30 cellular contexts compared by ENCODE assay signal in the genomic region with DNA sequence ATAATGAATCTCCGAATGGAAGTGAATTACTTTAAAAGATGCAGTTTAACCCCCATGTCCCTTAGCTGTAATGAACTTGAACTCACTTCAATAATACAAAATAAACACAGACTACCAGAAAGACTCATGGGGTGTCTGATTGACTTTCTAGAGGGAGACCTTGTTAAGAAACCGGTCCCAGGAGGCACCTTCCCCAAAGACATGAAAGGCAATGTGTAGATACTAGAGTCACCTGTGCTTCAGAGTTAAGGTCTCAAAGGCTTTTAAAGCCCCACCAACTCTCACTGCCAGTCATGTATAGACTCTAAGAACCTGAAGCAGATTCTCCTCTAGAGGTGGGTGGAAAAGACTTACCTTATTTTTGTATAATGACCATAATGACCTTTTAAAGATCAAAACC. TPM values are rescaled to one million over a fixed set of nuclear protein-coding genes. Genes with fewer than 3 reads are reported as not detected.
DNase-seq lines count a peak whose midpoint lies in the region; ATAC-seq and TF ChIP-seq lines count a peak whose summit lies in the region.
"Had no signal": no experiment of that assay in that cellular context is flagged by ENCODE, and none has a peak within 500 bp of the region (broad histone marks: within the 10 kb centered on the region; RNA-seq: fewer than 3 reads in every experiment).

A gene with protein sequence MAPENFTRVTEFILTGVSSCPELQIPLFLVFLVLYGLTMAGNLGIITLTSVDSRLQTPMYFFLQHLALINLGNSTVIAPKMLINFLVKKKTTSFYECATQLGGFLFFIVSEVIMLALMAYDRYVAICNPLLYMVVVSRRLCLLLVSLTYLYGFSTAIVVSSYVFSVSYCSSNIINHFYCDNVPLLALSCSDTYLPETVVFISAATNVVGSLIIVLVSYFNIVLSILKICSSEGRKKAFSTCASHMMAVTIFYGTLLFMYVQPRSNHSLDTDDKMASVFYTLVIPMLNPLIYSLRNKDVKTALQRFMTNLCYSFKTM (plus strand): TSS at position 301 of the 400 bp plus-strand sequence. CDS start 5,956 bp downstream, outside the sequence.

- CTCF ChIA-PET in WTC11 (lab: Charles Lee): no interaction called here

- no peaks in the 10 kb centered on the region for H3K36me3 Mint-ChIP-seq in WTC11
- no peaks in the 10 kb centered on the region for H3K36me3 Mint-ChIP-seq in stimulated activated naive B cell treated with anti-CD40 and anti-IgM and Interleukin-4, amounts not matched to agents 10 μg/mL and 1 μg/mL and 100 μg/mL, for 72 hours
- H3K36me3 Mint-ChIP-seq: CD14-positive monocyte; CD4-positive, alpha-beta memory T cell; CD4-positive, CD25-positive, alpha-beta regulatory T cell; CD8-positive, alpha-beta memory T cell; CD8-positive, alpha-beta T cell had no signal

- no peak within 1 kb of the TSS for H3K4me3 Mint-ChIP-seq in WTC11
- H3K4me3 Mint-ChIP-seq in stimulated activated naive B cell treated with anti-CD40 and anti-IgM and Interleukin-4, amounts not matched to agents 10 μg/mL and 1 μg/mL and 100 μg/mL, for 72 hours: no peak within 1 kb of the TSS
- H3K4me3 Mint-ChIP-seq: B cell; CD14-positive monocyte; CD4-positive, alpha-beta memory T cell; CD4-positive, alpha-beta T cell; CD4-positive, CD25-positive, alpha-beta regulatory T cell; CD8-positive, alpha-beta memory T cell; CD8-positive, alpha-beta T cell had no signal

- no peaks in the 10 kb centered on the region for H3K9me3 Mint-ChIP-seq in WTC11
- no peaks in the 10 kb centered on the region for H3K9me3 Mint-ChIP-seq in stimulated activated naive B cell treated with anti-CD40 and anti-IgM and Interleukin-4, amounts not matched to agents 10 μg/mL and 1 μg/mL and 100 μg/mL, for 72 hours
- H3K9me3 Mint-ChIP-seq: CD4-positive, alpha-beta T cell had no signal

- H3K4me1 Mint-ChIP-seq in WTC11: no peaks in the 10 kb centered on the region
- H3K4me1 Mint-ChIP-seq in stimulated activated naive B cell treated with anti-CD40 and anti-IgM and Interleukin-4, amounts not matched to agents 10 μg/mL and 1 μg/mL and 100 μg/mL, for 72 hours: no peaks in the 10 kb centered on the region
- H3K4me1 Mint-ChIP-seq: B cell; CD14-positive monocyte; CD4-positive, alpha-beta memory T cell; CD4-positive, CD25-positive, alpha-beta regulatory T cell; CD8-positive, alpha-beta memory T cell had no signal

- POLR2A ChIA-PET in WTC11 (lab: Charles Lee): no interaction called here

- no peak for TF ChIP-seq CTCF in WTC11 (IDR thresholded peaks at IDR 0.05)

- H3K27ac Mint-ChIP-seq in WTC11: 0 out of 2 replicates have a peak within 1 kb of the TSS, but pooled peaks have one; percentile 19
- H3K27ac Mint-ChIP-seq in stimulated activated naive B cell treated with anti-CD40 and anti-IgM and Interleukin-4, amounts not matched to agents 10 μg/mL and 1 μg/mL and 100 μg/mL, for 72 hours: peak within 1 kb of the TSS; percentile 37
- H3K27ac Mint-ChIP-seq: B cell; CD14-positive monocyte; CD4-positive, alpha-beta memory T cell; CD4-positive, alpha-beta T cell; CD4-positive, CD25-positive, alpha-beta regulatory T cell; CD8-positive, alpha-beta memory T cell; CD8-positive, alpha-beta T cell had no signal

- H3K27me3 Mint-ChIP-seq in WTC11 (ENCODE audit: low read depth): no peaks in the 10 kb centered on the region
- no peaks in the 10 kb centered on the region for H3K27me3 Mint-ChIP-seq in stimulated activated naive B cell treated with anti-CD40 and anti-IgM and Interleukin-4, amounts not matched to agents 10 μg/mL and 1 μg/mL and 100 μg/mL, for 72 hours
- H3K27me3 Mint-ChIP-seq: B cell; CD4-positive, alpha-beta memory T cell; CD4-positive, alpha-beta T cell; CD4-positive, CD25-positive, alpha-beta regulatory T cell had no signal

- DNase-seq in WTC11 (ENCODE audit: low spot score): no peak
- no peak for DNase-seq in stimulated activated naive B cell treated with anti-CD40 and anti-IgM and Interleukin-4, amounts not matched to agents 10 μg/mL and 1 μg/mL and 100 μg/mL, for 72 hours
- no peak for DNase-seq in inferior parietal cortex (ENCODE audit: extremely low spot score)
- DNase-seq: 8988T; ACHN; AML-193; BE2C; C1 segment of cervical spinal cord; Caco-2; Calu3; CD4-positive, alpha-beta memory T cell; CD4-positive, alpha-beta T cell; CD4-positive, CD25-positive, alpha-beta regulatory T cell; CD8-positive, alpha-beta memory T cell; CD8-positive, alpha-beta T cell; COR-L47; DMS 273 treated with DMSO at 0.1 percent for 48 hours; DMS153; DMS53; DMS79; DMS79 treated with DMSO at 0.1 percent for 48 hours; DND-41; EL had no signal

- ATAC-seq in WTC11: no peak
- no peak for ATAC-seq in stimulated activated naive B cell treated with anti-CD40 and anti-IgM and Interleukin-4, amounts not matched to agents 10 μg/mL and 1 μg/mL and 100 μg/mL, for 72 hours (replicated peaks)
- ATAC-seq in HG02870 (IDR thresholded peaks at IDR 0.05; ENCODE audit: unreplicated experiment): no peak
- ATAC-seq: A549; CD8-positive, alpha-beta T cell had no signal

TF ChIP-seq in WTC11, 78 proteins besides CTCF, POLR2A, EP300 and RAD21:
- TF ChIP-seq NR3C1 (CRISPR knock-in tag; conservative IDR thresholded peaks at IDR 0.05; ENCODE audit: low read depth): no peak
- no peak for TF ChIP-seq OVOL2 (CRISPR knock-in tag; IDR thresholded peaks at IDR 0.05; ENCODE audit: borderline replicate concordance)
- TF ChIP-seq GABPB1 (CRISPR knock-in tag; IDR thresholded peaks at IDR 0.05): no peak

RNA-seq across cellular contexts. Expression of the gene that starts here (rescaled TPM):
- total RNA-seq in WTC11 (2021): not detected in 3 replicates
- total RNA-seq: A172; A673; B cell; Caco-2; Calu3; CD4-positive, alpha-beta memory T cell; CD4-positive, alpha-beta T cell; CD4-positive, CD25-positive, alpha-beta regulatory T cell; CD8-positive, alpha-beta memory T cell; CD8-positive, alpha-beta T cell; Daoy had no signal
